In the genomic region with DNA sequence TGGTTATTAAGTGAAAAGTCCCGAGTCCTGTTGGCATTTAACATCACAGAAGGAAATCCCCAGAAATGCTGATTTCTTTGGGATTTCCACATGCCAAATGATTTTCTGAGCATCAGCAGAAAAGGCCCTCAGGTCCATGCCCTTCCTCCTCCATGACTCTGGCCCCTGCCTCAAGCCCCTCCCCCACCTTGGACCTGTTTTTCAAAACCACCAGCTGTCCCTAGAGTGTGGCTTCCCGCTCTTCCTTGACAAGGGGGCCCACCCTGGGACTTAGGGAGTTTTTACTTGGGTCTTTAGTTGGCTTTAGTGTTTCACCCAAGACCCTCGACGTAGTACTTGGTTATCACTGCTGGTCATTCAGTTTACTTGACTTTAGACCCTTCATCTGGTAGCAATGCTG, we compare ENCODE assay signal across 19 cellular contexts.
DNase-seq lines count a peak whose midpoint lies in the region; ATAC-seq and TF ChIP-seq lines count a peak whose summit lies in the region.
"Had no signal": no experiment of that assay in that cellular context is flagged by ENCODE, and none has a peak within 500 bp of the region (broad histone marks: within the 10 kb centered on the region; RNA-seq: fewer than 3 reads in every experiment).

No MANE protein-coding gene starts in this region.

- H3K36me3 ChIP-seq in BLaER1 (no peaks in the 10 kb centered on the region), GM23338 (ENCODE audit: insufficient read depth) (no peaks in the 10 kb centered on the region), neutrophil (peaks cover 57% of the 10 kb centered on the region)

- no peaks in the 10 kb centered on the region for H3K9me2 ChIP-seq in GM23338 (ENCODE audit: insufficient read depth)

- H4K20me1 ChIP-seq in BLaER1 (no peaks in the 10 kb centered on the region), GM23338 (replicated peaks; ENCODE audit: insufficient read depth) (no peaks in the 10 kb centered on the region)

- H3K9me3 ChIP-seq in BLaER1 (no peaks in the 10 kb centered on the region), neutrophil (no peaks in the 10 kb centered on the region)

- no peak overlapping the region for H3K4me3 Mint-ChIP-seq in GM23338
- no peak overlapping the region for H3K4me3 Mint-ChIP-seq in dendritic cell treated with granulocyte-macrophage colony-stimulating factor and Interleukin-4, amounts not matched to agents 40 ng/mL and 50 ng/mL, for 4 days
- H3K4me3 Mint-ChIP-seq: CD8-positive, alpha-beta memory T cell; H9; IgD-negative memory B cell had no signal

- H3F3A ChIP-seq in GM23338 (replicated peaks; ENCODE audit: low read depth): no peaks in the 10 kb centered on the region

- intact Hi-C loops in dendritic cell treated with granulocyte-macrophage colony-stimulating factor and Interleukin-4, amounts not matched to agents 40 ng/mL and 50 ng/mL, for 4 days (cut with micrococcal nuclease): no loop called here
- intact Hi-C loops in Right ventricle myocardium inferior (cut with DNase I): no loop called here

- H3K4me1 ChIP-seq in BLaER1: peaks cover 42% of the 10 kb centered on the region
- peaks cover 13% of the 10 kb centered on the region for H3K4me1 ChIP-seq in GM23338 (ENCODE audit: insufficient read depth)
- peaks cover 40 to 42% of the 10 kb centered on the region in 2 experiments for H3K4me1 ChIP-seq in neutrophil (ENCODE audit: control insufficient read depth in 1 of 2, insufficient read depth in 1 of 2, low read depth in 1 of 2, low read length in 1 of 2)

- H3K27ac ChIP-seq in BLaER1 (no peak overlapping the region), GM23338 (ENCODE audit: low read depth) (no peak overlapping the region), neutrophil (peak overlapping the region; percentile 59)
- H3K27ac ChIP-seq: GM23248 had no signal

- H3K27me3 Mint-ChIP-seq in GM23338 (ENCODE audit: insufficient read depth, low read depth, poor library complexity): peaks cover 3% of the 10 kb centered on the region
- H3K27me3 Mint-ChIP-seq in dendritic cell treated with granulocyte-macrophage colony-stimulating factor and Interleukin-4, amounts not matched to agents 40 ng/mL and 50 ng/mL, for 4 days: no peaks in the 10 kb centered on the region

- no peak overlapping the region for H3K9ac ChIP-seq in BLaER1
- H3K9ac ChIP-seq: GM23248 had no signal

- peak overlapping the region; percentile 84 for H2AFZ ChIP-seq in GM23338
- H2AFZ ChIP-seq: GM23248 had no signal

- TF ChIP-seq CTCF in GM23338 (conservative IDR thresholded peaks at IDR 0.05; ENCODE audit: low read depth in 2 of 2): no peak
- no peak for TF ChIP-seq CTCF in neutrophil (IDR thresholded peaks at IDR 0.05)

- H3K79me2 ChIP-seq in GM23338 (replicated peaks; ENCODE audit: insufficient read depth): no peaks in the 10 kb centered on the region

- H3K27me3 ChIP-seq in BLaER1 (no peaks in the 10 kb centered on the region), GM23338 (ENCODE audit: insufficient read depth) (no peaks in the 10 kb centered on the region), neutrophil (no peaks in the 10 kb centered on the region)

- no peaks in the 10 kb centered on the region for H3K9me3 Mint-ChIP-seq in GM23338
- H3K9me3 Mint-ChIP-seq in dendritic cell treated with granulocyte-macrophage colony-stimulating factor and Interleukin-4, amounts not matched to agents 40 ng/mL and 50 ng/mL, for 4 days: no peaks in the 10 kb centered on the region
- H3K9me3 Mint-ChIP-seq: CD8-positive, alpha-beta memory T cell; H9; IgD-negative memory B cell had no signal

- H3K4me2 ChIP-seq in BLaER1 (peak overlapping the region; percentile 59), GM23338 (0 out of 2 replicates have a peak overlapping the region, but pooled peaks have one; percentile 47)

- peaks cover 3% of the 10 kb centered on the region; the same call in 2 of the 3 replicates for H3K36me3 Mint-ChIP-seq in GM23338 (ENCODE audit: low read depth)
- H3K36me3 Mint-ChIP-seq in dendritic cell treated with granulocyte-macrophage colony-stimulating factor and Interleukin-4, amounts not matched to agents 40 ng/mL and 50 ng/mL, for 4 days (ENCODE audit: low read depth): peaks cover 51% of the 10 kb centered on the region

- H3K4me3 ChIP-seq in BLaER1: no peak overlapping the region
- no peak overlapping the region for H3K4me3 ChIP-seq in GM23338
- H3K4me3 ChIP-seq in neutrophil (ENCODE audit: low read depth in 1 of 2, low read length in 1 of 2): no peak overlapping the region
- H3K4me3 ChIP-seq: GM23248 had no signal

- peak; percentile 60 for ATAC-seq in GM23338
- no peak for ATAC-seq in Right ventricle myocardium inferior
- no peak for ATAC-seq in GM21723 (IDR thresholded peaks at IDR 0.05; ENCODE audit: unreplicated experiment)
- ATAC-seq: HepG2 had no signal

- peaks cover 19% of the 10 kb centered on the region for H3K4me1 Mint-ChIP-seq in GM23338
- peaks cover 35% of the 10 kb centered on the region for H3K4me1 Mint-ChIP-seq in dendritic cell treated with granulocyte-macrophage colony-stimulating factor and Interleukin-4, amounts not matched to agents 40 ng/mL and 50 ng/mL, for 4 days (ENCODE audit: low read depth)

- no peak overlapping the region for H3K27ac Mint-ChIP-seq in GM23338
- peak overlapping the region; percentile 73 for H3K27ac Mint-ChIP-seq in dendritic cell treated with granulocyte-macrophage colony-stimulating factor and Interleukin-4, amounts not matched to agents 40 ng/mL and 50 ng/mL, for 4 days

- no peak for DNase-seq in GM23338 (ENCODE audit: low spot score)
- no peak for DNase-seq in Right ventricle myocardium inferior (ENCODE audit: missing footprints)
- no peak for DNase-seq in A172 (ENCODE audit: low spot score)
- DNase-seq: ACHN; CD8-positive, alpha-beta memory T cell; COR-L47; DMS153; DMS79; GDM1; GM23248; H9; Karpas-422; KBM-7 had no signal

TF ChIP-seq in GM23338, 12 proteins besides CTCF, POLR2A, EP300 and RAD21 (continues in another document):
- TF ChIP-seq ZNF114 (CRISPR knock-in tag; IDR thresholded peaks at IDR 0.05): no peak
- TF ChIP-seq, protein P1, sequence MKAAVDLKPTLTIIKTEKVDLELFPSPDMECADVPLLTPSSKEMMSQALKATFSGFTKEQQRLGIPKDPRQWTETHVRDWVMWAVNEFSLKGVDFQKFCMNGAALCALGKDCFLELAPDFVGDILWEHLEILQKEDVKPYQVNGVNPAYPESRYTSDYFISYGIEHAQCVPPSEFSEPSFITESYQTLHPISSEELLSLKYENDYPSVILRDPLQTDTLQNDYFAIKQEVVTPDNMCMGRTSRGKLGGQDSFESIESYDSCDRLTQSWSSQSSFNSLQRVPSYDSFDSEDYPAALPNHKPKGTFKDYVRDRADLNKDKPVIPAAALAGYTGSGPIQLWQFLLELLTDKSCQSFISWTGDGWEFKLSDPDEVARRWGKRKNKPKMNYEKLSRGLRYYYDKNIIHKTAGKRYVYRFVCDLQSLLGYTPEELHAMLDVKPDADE (IDR thresholded peaks at IDR 0.05): no peak
- TF ChIP-seq POLR2AphosphoS5 (IDR thresholded peaks at IDR 0.05; ENCODE audit: low read depth): no peak
- no peak for TF ChIP-seq CREB1 (CRISPR knock-in tag; IDR thresholded peaks at IDR 0.05; ENCODE audit: low read depth)
- TF ChIP-seq NANOG (IDR thresholded peaks at IDR 0.05; ENCODE audit: borderline replicate concordance): no peak
- TF ChIP-seq JUNB (IDR thresholded peaks at IDR 0.05; ENCODE audit: unreplicated experiment): no peak
- TF ChIP-seq EZH2phosphoT487 (IDR thresholded peaks at IDR 0.05; ENCODE audit: unreplicated experiment): no peak
- no peak for TF ChIP-seq EZH2 (IDR thresholded peaks at IDR 0.05; ENCODE audit: low read depth, unreplicated experiment)
- TF ChIP-seq, protein P2, sequence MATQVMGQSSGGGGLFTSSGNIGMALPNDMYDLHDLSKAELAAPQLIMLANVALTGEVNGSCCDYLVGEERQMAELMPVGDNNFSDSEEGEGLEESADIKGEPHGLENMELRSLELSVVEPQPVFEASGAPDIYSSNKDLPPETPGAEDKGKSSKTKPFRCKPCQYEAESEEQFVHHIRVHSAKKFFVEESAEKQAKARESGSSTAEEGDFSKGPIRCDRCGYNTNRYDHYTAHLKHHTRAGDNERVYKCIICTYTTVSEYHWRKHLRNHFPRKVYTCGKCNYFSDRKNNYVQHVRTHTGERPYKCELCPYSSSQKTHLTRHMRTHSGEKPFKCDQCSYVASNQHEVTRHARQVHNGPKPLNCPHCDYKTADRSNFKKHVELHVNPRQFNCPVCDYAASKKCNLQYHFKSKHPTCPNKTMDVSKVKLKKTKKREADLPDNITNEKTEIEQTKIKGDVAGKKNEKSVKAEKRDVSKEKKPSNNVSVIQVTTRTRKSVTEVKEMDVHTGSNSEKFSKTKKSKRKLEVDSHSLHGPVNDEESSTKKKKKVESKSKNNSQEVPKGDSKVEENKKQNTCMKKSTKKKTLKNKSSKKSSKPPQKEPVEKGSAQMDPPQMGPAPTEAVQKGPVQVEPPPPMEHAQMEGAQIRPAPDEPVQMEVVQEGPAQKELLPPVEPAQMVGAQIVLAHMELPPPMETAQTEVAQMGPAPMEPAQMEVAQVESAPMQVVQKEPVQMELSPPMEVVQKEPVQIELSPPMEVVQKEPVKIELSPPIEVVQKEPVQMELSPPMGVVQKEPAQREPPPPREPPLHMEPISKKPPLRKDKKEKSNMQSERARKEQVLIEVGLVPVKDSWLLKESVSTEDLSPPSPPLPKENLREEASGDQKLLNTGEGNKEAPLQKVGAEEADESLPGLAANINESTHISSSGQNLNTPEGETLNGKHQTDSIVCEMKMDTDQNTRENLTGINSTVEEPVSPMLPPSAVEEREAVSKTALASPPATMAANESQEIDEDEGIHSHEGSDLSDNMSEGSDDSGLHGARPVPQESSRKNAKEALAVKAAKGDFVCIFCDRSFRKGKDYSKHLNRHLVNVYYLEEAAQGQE (IDR thresholded peaks at IDR 0.05; ENCODE audit: unreplicated experiment): no peak
- no peak for TF ChIP-seq STAT1 (IDR thresholded peaks at IDR 0.05; ENCODE audit: unreplicated experiment)
